9 cellular contexts compared by ENCODE assay signal in genomic region chr19:41646589-41647204, GRCh38. TPM values are rescaled to one million over a fixed set of nuclear protein-coding genes. Genes with fewer than 3 reads are reported as not detected.
DNase-seq lines count a peak whose midpoint lies in the region; ATAC-seq, FAIRE-seq and TF ChIP-seq lines count a peak whose summit lies in the region.
"Had no signal": no experiment of that assay in that cellular context is flagged by ENCODE, and none has a peak within 500 bp of the region (broad histone marks: within the 10 kb centered on the region; RNA-seq: fewer than 3 reads in every experiment).

No MANE protein-coding gene starts in this region.

- ATAC-seq in Right ventricle myocardium inferior (no peak), foreskin keratinocyte (no peak), HG03565 (IDR thresholded peaks at IDR 0.05; ENCODE audit: unreplicated experiment) (no peak), HG03354 (IDR thresholded peaks at IDR 0.05; ENCODE audit: poor library complexity, severe bottlenecking, unreplicated experiment) (no peak)

- no peak overlapping the region for H3K4me3 Mint-ChIP-seq in activated CD4-positive, alpha-beta memory T cell treated with anti-CD3 and anti-CD28 coated beads for 36 hours
- H3K4me3 Mint-ChIP-seq in type B pancreatic cell = no peak overlapping the region

- no peaks in the 10 kb centered on the region for H3K4me1 Mint-ChIP-seq in activated CD4-positive, alpha-beta memory T cell treated with anti-CD3 and anti-CD28 coated beads for 36 hours (ENCODE audit: low read depth)
- H3K4me1 Mint-ChIP-seq in type B pancreatic cell (ENCODE audit: unreplicated experiment) = no peaks in the 10 kb centered on the region

- intact Hi-C loops in Right ventricle myocardium inferior (cut with DNase I) = no loop called here
- intact Hi-C loops in cardiac septum (cut with DNase I) = no loop called here
- intact Hi-C loops in activated CD4-positive, alpha-beta memory T cell treated with anti-CD3 and anti-CD28 coated beads for 36 hours (cut with micrococcal nuclease) = no loop called here

- TF ChIP-seq CTCF in foreskin keratinocyte (conservative IDR thresholded peaks at IDR 0.05) (peak; percentile 61), type B pancreatic cell (conservative IDR thresholded peaks at IDR 0.05) (peak; percentile 52)

- H3K36me3 ChIP-seq in small intestine (ENCODE audit: control insufficient read depth in 2 of 2, insufficient read depth in 2 of 2, low read length in 2 of 2) = no peaks in the 10 kb centered on the region

- peak; percentile 76 for DNase-seq in Right ventricle myocardium inferior (ENCODE audit: missing footprints)
- no peak for DNase-seq in cardiac septum (ENCODE audit: low spot score)
- DNase-seq in activated CD4-positive, alpha-beta memory T cell treated with anti-CD3 and anti-CD28 coated beads for 36 hours = peak; percentile 62
- DNase-seq in foreskin keratinocyte = no peak
- no peak for DNase-seq in type B pancreatic cell (ENCODE audit: extremely low spot score, unreplicated experiment)
- no peak for DNase-seq in small intestine

- POLR2A ChIA-PET in activated CD4-positive, alpha-beta memory T cell treated with anti-CD3 and anti-CD28 coated beads for 36 hours (lab: Charles Lee) = interaction anchor here (0.6 kb wide), 1 partner anchor 216 kb away, joined by 3 read pairs; no protein-coding TSS in a partner anchor

- CTCF ChIA-PET in activated CD4-positive, alpha-beta memory T cell treated with anti-CD3 and anti-CD28 coated beads for 36 hours (lab: Charles Lee) = interaction anchor here (0.6 to 4.8 kb wide), 40 partner anchors 8 to 1851 kb away, joined by 3 to 50 read pairs (median 3); partner anchors contain the start of genes CEACAM7, DMAC2 and RPS19

- no peaks in the 10 kb centered on the region for H3K36me3 Mint-ChIP-seq in activated CD4-positive, alpha-beta memory T cell treated with anti-CD3 and anti-CD28 coated beads for 36 hours
- no peaks in the 10 kb centered on the region for H3K36me3 Mint-ChIP-seq in type B pancreatic cell

- H3K27me3 ChIP-seq in foreskin keratinocyte (peaks cover 10% of the 10 kb centered on the region), small intestine (ENCODE audit: control insufficient read depth in 2 of 2, insufficient read depth in 2 of 2, low read length in 2 of 2) (peaks cover 0 to 4% of the 10 kb centered on the region in 2 donors)

- H3K4me1 ChIP-seq in foreskin keratinocyte (no peaks in the 10 kb centered on the region), small intestine (ENCODE audit: control insufficient read depth in 2 of 2, insufficient read depth in 1 of 2, low read depth in 1 of 2, low read length in 1 of 2) (no peaks in the 10 kb centered on the region)

- FAIRE-seq in small intestine (lab: Jason Lieb, UNC) = no peak

- no peak overlapping the region for H3K4me3 ChIP-seq in small intestine (ENCODE audit: low read depth in 1 of 2, low read length in 2 of 2)

- 37 to 65% (median 38%) methylated on average over 14 of the region's 14 CpGs for WGBS in small intestine, 3 donors

- H3K9me3 ChIP-seq in small intestine (ENCODE audit: control insufficient read depth, low read depth) = no peaks in the 10 kb centered on the region

- H3K9me3 Mint-ChIP-seq in activated CD4-positive, alpha-beta memory T cell treated with anti-CD3 and anti-CD28 coated beads for 36 hours = no peaks in the 10 kb centered on the region
- H3K9me3 Mint-ChIP-seq in type B pancreatic cell = peaks cover 9% of the 10 kb centered on the region

- H3K27me3 Mint-ChIP-seq in activated CD4-positive, alpha-beta memory T cell treated with anti-CD3 and anti-CD28 coated beads for 36 hours = peaks cover 30% of the 10 kb centered on the region
- no peaks in the 10 kb centered on the region for H3K27me3 Mint-ChIP-seq in type B pancreatic cell

- H3K27ac Mint-ChIP-seq in activated CD4-positive, alpha-beta memory T cell treated with anti-CD3 and anti-CD28 coated beads for 36 hours = no peak overlapping the region
- H3K27ac Mint-ChIP-seq in type B pancreatic cell = no peak overlapping the region

- H3K27ac ChIP-seq in foreskin keratinocyte (no peak overlapping the region), small intestine (ENCODE audit: low read depth in 1 of 2, low read length in 1 of 2) (no peak overlapping the region)

RNA-seq across cellular contexts. Expression of gene CEACAM4, which starts 19.8 kb away (rescaled TPM):
- total RNA-seq in Right ventricle myocardium inferior (0.32 TPM), cardiac septum (0.51 TPM), foreskin keratinocyte (not detected in 2 replicates), type B pancreatic cell (ENCODE audit: low replicate concordance) (not detected in 2 replicates)
- not detected for total RNA-seq in activated CD4-positive, alpha-beta memory T cell treated with anti-CD3 and anti-CD28 coated beads for 36 hours
- polyA plus RNA-seq in foreskin keratinocyte (not detected in 2 replicates), small intestine (under 1 TPM in 1 of 3 donors, not detected in 2; 0.39 TPM)
- total RNA-seq: lung microvascular endothelial cell had no signal

RNA-seq across cellular contexts. Expression of gene CEACAM7, which starts 41.4 kb away (rescaled TPM):
- total RNA-seq in Right ventricle myocardium inferior (not detected), cardiac septum (not detected), foreskin keratinocyte (not detected in 2 replicates), type B pancreatic cell (ENCODE audit: low replicate concordance) (4.4 and 8.0 TPM in 2 replicates)
- total RNA-seq in activated CD4-positive, alpha-beta memory T cell treated with anti-CD3 and anti-CD28 coated beads for 36 hours = not detected
- polyA plus RNA-seq in foreskin keratinocyte (not detected in 2 replicates), small intestine (under 1 TPM in 1 of 3 donors, not detected in 2; 0.33 TPM)

Comparison
In these comparisons a context has a peak if more than half of its experiments do, and no peak if none do; other contexts are left out.
1. DNase-seq: peak in Right ventricle myocardium inferior (single experiment) and activated CD4-positive, alpha-beta memory T cell treated with anti-CD3 and anti-CD28 coated beads for 36 hours (single experiment); none in cardiac septum (single experiment), foreskin keratinocyte (0 of 2), type B pancreatic cell (single experiment) and small intestine (single experiment).